Comparison of ENCODE assay signal across 36 cellular contexts in the genomic region with DNA sequence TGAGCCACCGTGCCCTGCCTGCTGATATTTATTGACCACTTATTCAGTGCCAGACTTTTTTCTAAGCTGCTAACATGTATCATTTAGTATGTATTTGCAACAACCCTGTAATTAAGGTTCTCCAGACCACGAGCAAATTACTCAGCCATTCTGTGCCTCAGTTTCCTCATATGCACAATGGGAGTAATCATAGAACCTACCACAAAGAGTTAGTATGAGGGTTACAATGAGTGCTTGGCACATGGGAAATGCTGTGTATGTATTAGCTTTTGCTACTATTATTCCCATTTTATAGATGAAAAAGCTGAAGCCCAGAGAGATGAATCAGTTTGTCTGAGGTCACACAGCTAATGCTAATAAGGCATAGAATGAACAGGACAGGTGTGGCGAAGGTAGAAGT.
"Had no signal": no experiment of that assay in that cellular context is flagged by ENCODE, and none has a peak within 500 bp of the region (broad histone marks: within the 10 kb centered on the region; RNA-seq: fewer than 3 reads in every experiment).

No MANE protein-coding gene starts in this region.

- H3K4me3 ChIP-seq: body of pancreas, breast epithelium had no signal

- H3K4me1 ChIP-seq: body of pancreas, breast epithelium had no signal

- H3K4me1 Mint-ChIP-seq: activated naive CD4-positive, alpha-beta T cell treated with anti-CD3 and anti-CD28 coated beads, Interleukin-2, amount 50 U/mL, for 24 hours had no signal

- H3K9me3 ChIP-seq: body of pancreas, breast epithelium had no signal

- H3K36me3 Mint-ChIP-seq: activated CD8-positive, alpha-beta memory T cell treated with anti-CD3 and anti-CD28 coated beads, Interleukin-2, amount 10 ng/mL, durations not matched to agents 7 days and 5 days; activated naive CD4-positive, alpha-beta T cell treated with anti-CD3 and anti-CD28 coated beads, Interleukin-2, amount 10 ng/mL, durations not matched to agents 7 days and 5 days; activated naive CD4-positive, alpha-beta T cell treated with anti-CD3 and anti-CD28 coated beads, Interleukin-2, amount 50 U/mL, for 24 hours; activated naive CD8-positive, alpha-beta T cell had no signal

- H3K27ac Mint-ChIP-seq: activated CD4-positive, alpha-beta memory T cell treated with anti-CD3 and anti-CD28 coated beads, Interleukin-2, amount 10 ng/mL, durations not matched to agents 7 days and 5 days; activated CD4-positive, alpha-beta T cell treated with anti-CD3 and anti-CD28 coated beads for 36 hours; activated CD4-positive, alpha-beta T cell treated with anti-CD3 and anti-CD28 coated beads, Interleukin-2, amount 10 ng/mL, durations not matched to agents 7 days and 5 days; activated CD8-positive, alpha-beta memory T cell treated with anti-CD3 and anti-CD28 coated beads, Interleukin-2, amount 10 ng/mL, durations not matched to agents 7 days and 5 days; activated CD8-positive, alpha-beta T cell treated with anti-CD3 and anti-CD28 coated beads, Interleukin-2, amount 10 ng/mL, durations not matched to agents 7 days and 5 days; activated naive CD4-positive, alpha-beta T cell treated with anti-CD3 and anti-CD28 coated beads, Interleukin-2, amount 10 ng/mL, durations not matched to agents 7 days and 5 days; activated naive CD4-positive, alpha-beta T cell treated with anti-CD3 and anti-CD28 coated beads, Interleukin-2, amount 50 U/mL, for 24 hours; activated naive CD8-positive, alpha-beta T cell; activated naive CD8-positive, alpha-beta T cell treated with anti-CD3 and anti-CD28 coated beads, Interleukin-2, amount 10 ng/mL, durations not matched to agents 7 days and 5 days; activated naive CD8-positive, alpha-beta T cell treated with anti-CD3 and anti-CD28 coated beads, Interleukin-2, amount 50 U/mL, for 24 hours; activated T-cell treated with anti-CD3 and anti-CD28 coated beads, Interleukin-2, amount 50 U/mL, for 24 hours; activated T-helper 2 cell treated with anti-CD3 and anti-CD28 coated beads, Interferon-gamma antibody, Interleukin-2, Interleukin-4, amounts not matched to agents 10 μg/mL and 5 μg/mL and 100 μg/mL, durations not matched to agents 14 hours and 24 hours and 36 hours; T-helper 1 cell treated with Interleukin-12 subunit alpha and Interleukin-12 subunit beta and Interleukin-4 antibody, amounts not matched to agents 30 μg/mL and 1 μg/mL, for 36 hours; T-helper 2 cell treated with Interferon-gamma antibody and Interleukin-4, amounts not matched to agents 5 μg/mL and 100 μg/mL, for 36 hours had no signal

- H3K9me3 Mint-ChIP-seq: activated CD4-positive, alpha-beta memory T cell treated with anti-CD3 and anti-CD28 coated beads, Interleukin-2, amount 10 ng/mL, durations not matched to agents 7 days and 5 days; activated CD4-positive, alpha-beta T cell treated with anti-CD3 and anti-CD28 coated beads, Interleukin-2, amount 10 ng/mL, durations not matched to agents 7 days and 5 days; activated naive CD4-positive, alpha-beta T cell treated with anti-CD3 and anti-CD28 coated beads, Interleukin-2, amount 10 ng/mL, durations not matched to agents 7 days and 5 days; activated naive CD4-positive, alpha-beta T cell treated with anti-CD3 and anti-CD28 coated beads, Interleukin-2, amount 50 U/mL, for 24 hours; activated naive CD8-positive, alpha-beta T cell treated with anti-CD3 and anti-CD28 coated beads, Interleukin-2, amount 10 ng/mL, durations not matched to agents 7 days and 5 days; activated naive CD8-positive, alpha-beta T cell treated with anti-CD3 and anti-CD28 coated beads, Interleukin-2, amount 50 U/mL, for 24 hours; activated T-cell treated with anti-CD3 and anti-CD28 coated beads, Interleukin-2, amount 50 U/mL, for 24 hours; activated T-helper 2 cell treated with anti-CD3 and anti-CD28 coated beads, Interferon-gamma antibody, Interleukin-2, Interleukin-4, amounts not matched to agents 10 μg/mL and 5 μg/mL and 100 μg/mL, durations not matched to agents 14 hours and 24 hours and 36 hours; T-helper 1 cell treated with Interleukin-12 subunit alpha and Interleukin-12 subunit beta and Interleukin-4 antibody, amounts not matched to agents 30 μg/mL and 1 μg/mL, for 36 hours; T-helper 2 cell treated with Interferon-gamma antibody and Interleukin-4, amounts not matched to agents 5 μg/mL and 100 μg/mL, for 36 hours had no signal

- DNase-seq: activated CD4-positive, alpha-beta memory T cell treated with anti-CD3 and anti-CD28 coated beads, Interleukin-2, amount 10 ng/mL, durations not matched to agents 7 days and 5 days; activated CD4-positive, alpha-beta T cell treated with anti-CD3 and anti-CD28 coated beads for 1 hour; activated CD4-positive, alpha-beta T cell treated with anti-CD3 and anti-CD28 coated beads for 36 hours; activated CD4-positive, alpha-beta T cell treated with anti-CD3 and anti-CD28 coated beads for 48 hours; activated CD4-positive, alpha-beta T cell treated with anti-CD3 and anti-CD28 coated beads, Interleukin-2, amount 10 ng/mL, durations not matched to agents 7 days and 5 days; activated CD4-positive, alpha-beta T cell treated with anti-CD3 and anti-CD28 coated beads, Interleukin-2, amount 50 U/mL, for 48 hours; activated CD4-positive, CD25-positive, alpha-beta regulatory T cell; activated CD8-positive, alpha-beta memory T cell treated with anti-CD3 and anti-CD28 coated beads for 24 hours; activated CD8-positive, alpha-beta memory T cell treated with anti-CD3 and anti-CD28 coated beads, Interleukin-2, amount 10 ng/mL, durations not matched to agents 7 days and 5 days; activated CD8-positive, alpha-beta memory T cell treated with anti-CD3 and anti-CD28 coated beads, Interleukin-2, amount 50 U/mL, for 48 hours; activated CD8-positive, alpha-beta T cell treated with anti-CD3 and anti-CD28 coated beads, Interleukin-2, amount 10 ng/mL, durations not matched to agents 7 days and 5 days; activated effector memory CD4-positive, alpha-beta T cell treated with Interleukin-2 at 50 U/mL for 16 hours; activated gamma-delta T cell; activated naive CD4-positive, alpha-beta T cell treated with anti-CD3 and anti-CD28 coated beads, Interleukin-2, amount 10 ng/mL, durations not matched to agents 7 days and 5 days; activated naive CD4-positive, alpha-beta T cell treated with Interleukin-2 at 50 U/mL for 16 hours; activated naive CD8-positive, alpha-beta T cell treated with anti-CD3 and anti-CD28 coated beads, Interleukin-2, amount 10 ng/mL, durations not matched to agents 7 days and 5 days; activated naive CD8-positive, alpha-beta T cell treated with anti-CD3 and anti-CD28 coated beads, Interleukin-2, amount 50 U/mL, for 24 hours; activated T-cell treated with anti-CD3 and anti-CD28 coated beads, Interleukin-2, amount 50 U/mL, for 24 hours; activated T-cell treated with anti-CD3 and anti-CD28 coated beads, Interleukin-2, amount 50 U/mL, for 48 hours; amniotic stem cell; aorta; body of pancreas; central memory CD4-positive, alpha-beta T cell; T-helper 2 cell; T-helper 9 cell had no signal

- FAIRE-seq: astrocyte, TTC549 had no signal

- H3K4me3 Mint-ChIP-seq: activated CD4-positive, alpha-beta memory T cell treated with anti-CD3 and anti-CD28 coated beads, Interleukin-2, amount 10 ng/mL, durations not matched to agents 7 days and 5 days; activated CD4-positive, alpha-beta T cell treated with anti-CD3 and anti-CD28 coated beads for 36 hours; activated CD4-positive, alpha-beta T cell treated with anti-CD3 and anti-CD28 coated beads, Interleukin-2, amount 10 ng/mL, durations not matched to agents 7 days and 5 days; activated CD8-positive, alpha-beta memory T cell treated with anti-CD3 and anti-CD28 coated beads, Interleukin-2, amount 10 ng/mL, durations not matched to agents 7 days and 5 days; activated CD8-positive, alpha-beta T cell treated with anti-CD3 and anti-CD28 coated beads, Interleukin-2, amount 10 ng/mL, durations not matched to agents 7 days and 5 days; activated naive CD4-positive, alpha-beta T cell treated with anti-CD3 and anti-CD28 coated beads, Interleukin-2, amount 10 ng/mL, durations not matched to agents 7 days and 5 days; activated naive CD4-positive, alpha-beta T cell treated with anti-CD3 and anti-CD28 coated beads, Interleukin-2, amount 50 U/mL, for 24 hours; activated naive CD8-positive, alpha-beta T cell; activated naive CD8-positive, alpha-beta T cell treated with anti-CD3 and anti-CD28 coated beads, Interleukin-2, amount 10 ng/mL, durations not matched to agents 7 days and 5 days; activated naive CD8-positive, alpha-beta T cell treated with anti-CD3 and anti-CD28 coated beads, Interleukin-2, amount 50 U/mL, for 24 hours; activated T-cell treated with anti-CD3 and anti-CD28 coated beads, Interleukin-2, amount 50 U/mL, for 24 hours; T-helper 1 cell treated with Interleukin-12 subunit alpha and Interleukin-12 subunit beta and Interleukin-4 antibody, amounts not matched to agents 30 μg/mL and 1 μg/mL, for 36 hours; T-helper 2 cell treated with Interferon-gamma antibody and Interleukin-4, amounts not matched to agents 5 μg/mL and 100 μg/mL, for 36 hours had no signal

- H3K27ac ChIP-seq: body of pancreas, brain microvascular endothelial cell, breast epithelium, VCaP had no signal

- H3K36me3 ChIP-seq: brain microvascular endothelial cell, breast epithelium had no signal

- H3K27me3 ChIP-seq: body of pancreas, brain microvascular endothelial cell, breast epithelium had no signal

- ATAC-seq: activated CD4-positive, alpha-beta T cell treated with anti-CD3 and anti-CD28 coated beads for 36 hours; activated CD4-positive, CD25-positive, alpha-beta regulatory T cell treated with anti-CD3 and anti-CD28 coated beads, Interleukin-2, amount 50 U/mL, for 24 hours; activated CD8-positive, alpha-beta memory T cell treated with anti-CD3 and anti-CD28 coated beads, Interleukin-2, amount 10 ng/mL, durations not matched to agents 7 days and 5 days; activated CD8-positive, alpha-beta T cell treated with anti-CD3 and anti-CD28 coated beads, Interleukin-2, amount 10 ng/mL, durations not matched to agents 7 days and 5 days; activated naive CD8-positive, alpha-beta T cell treated with anti-CD3 and anti-CD28 coated beads, Interleukin-2, amount 50 U/mL, for 24 hours; body of pancreas had no signal
